Comparison of ENCODE assay signal across 9 cellular contexts in genomic region chr12:43336962-43337555, GRCh38.
DNase-seq lines count a peak whose midpoint lies in the region; ATAC-seq and TF ChIP-seq lines count a peak whose summit lies in the region.
"Had no signal": no experiment of that assay in that cellular context is flagged by ENCODE, and none has a peak within 500 bp of the region (broad histone marks: within the 10 kb centered on the region; RNA-seq: fewer than 3 reads in every experiment).

No MANE protein-coding gene starts in this region.

- 38 to 57% (median 47%) methylated on average over 1 of the region's 1 CpG for WGBS in spleen, 5 donors

- no peaks in the 10 kb centered on the region for H3K36me3 Mint-ChIP-seq in natural killer cell treated with Interleukin-12 subunit alpha and Interleukin-12 subunit beta and Interleukin-15 and Interleukin-18, amount 100 ng/mL, for 72 hours
- H3K36me3 Mint-ChIP-seq: CD4-positive, CD25-positive, alpha-beta regulatory T cell had no signal

- no peaks in the 10 kb centered on the region for H3K9me3 ChIP-seq in spleen

- intact Hi-C loops in spleen (cut with DNase I; ENCODE audit: low total_unique reads): no loop called here

- H3K4me1 Mint-ChIP-seq in natural killer cell treated with Interleukin-12 subunit alpha and Interleukin-12 subunit beta and Interleukin-15 and Interleukin-18, amount 100 ng/mL, for 72 hours (ENCODE audit: low read depth in 2 of 2): no peaks in the 10 kb centered on the region
- H3K4me1 Mint-ChIP-seq: CD4-positive, CD25-positive, alpha-beta regulatory T cell had no signal

- no peak overlapping the region for H3K4me3 Mint-ChIP-seq in natural killer cell treated with Interleukin-12 subunit alpha and Interleukin-12 subunit beta and Interleukin-15 and Interleukin-18, amount 100 ng/mL, for 72 hours

- ATAC-seq in activated CD4-positive, CD25-positive, alpha-beta regulatory T cell treated with anti-CD3 and anti-CD28 coated beads, Interleukin-2, amount 50 U/mL, for 24 hours: no peak
- no peak for ATAC-seq in natural killer cell treated with Interleukin-12 subunit alpha and Interleukin-12 subunit beta and Interleukin-15 and Interleukin-18, amount 100 ng/mL, for 72 hours
- no peak for ATAC-seq in GM19328 (IDR thresholded peaks at IDR 0.05; ENCODE audit: unreplicated experiment)

- H3K4me1 ChIP-seq in spleen: peaks cover 0 to 22% (median 11%) of the 10 kb centered on the region in 6 donors

- H3K36me3 ChIP-seq in spleen: no peaks in the 10 kb centered on the region

- H3K27ac Mint-ChIP-seq in natural killer cell treated with Interleukin-12 subunit alpha and Interleukin-12 subunit beta and Interleukin-15 and Interleukin-18, amount 100 ng/mL, for 72 hours: no peak overlapping the region
- H3K27ac Mint-ChIP-seq: CD4-positive, CD25-positive, alpha-beta regulatory T cell had no signal

- peaks cover 3% of the 10 kb centered on the region for H3K9me3 Mint-ChIP-seq in natural killer cell treated with Interleukin-12 subunit alpha and Interleukin-12 subunit beta and Interleukin-15 and Interleukin-18, amount 100 ng/mL, for 72 hours

- no peak overlapping the region for H3K27ac ChIP-seq in spleen

- H3K27me3 ChIP-seq in spleen (replicated peaks in 1 of 7): no peaks in the 10 kb centered on the region

- H3K4me3 ChIP-seq in epithelial cell of proximal tubule (ENCODE audit: low read depth, low read length) (no peak overlapping the region), spleen (no peak overlapping the region)

- TF ChIP-seq POLR2A in spleen (IDR thresholded peaks at IDR 0.05): no peak

- H3K27me3 Mint-ChIP-seq in natural killer cell treated with Interleukin-12 subunit alpha and Interleukin-12 subunit beta and Interleukin-15 and Interleukin-18, amount 100 ng/mL, for 72 hours: no peaks in the 10 kb centered on the region

- peak in 2 of 3 experiments; percentile 5 to 61 for DNase-seq in NCI-H1417 (lab: John Stamatoyannopoulos, UW)
- DNase-seq in NCI-H1417 treated with DMSO at 0.1 percent for 48 hours (lab: John Stamatoyannopoulos, UW): no peak
- DNase-seq in NCI-H446 treated with DMSO at 0.1 percent for 48 hours (lab: John Stamatoyannopoulos, UW): peak; percentile 34
- peak; percentile 12 for DNase-seq in epithelial cell of proximal tubule (ENCODE audit: low read depth)
- DNase-seq in spleen: no peak
- no peak for DNase-seq in natural killer cell treated with Interleukin-12 subunit alpha and Interleukin-12 subunit beta and Interleukin-15 and Interleukin-18, amount 100 ng/mL, for 72 hours (ENCODE audit: low spot score)
- DNase-seq: CD4-positive, CD25-positive, alpha-beta regulatory T cell had no signal

- TF ChIP-seq CTCF in epithelial cell of proximal tubule (conservative IDR thresholded peaks at IDR 0.05; ENCODE audit: low read depth, low read length) (peak; percentile 62), spleen (IDR thresholded peaks at IDR 0.05 in 8 of 11, conservative IDR thresholded peaks at IDR 0.05 in 3 of 11) (peak in 10 of 11 experiments; percentile 5 to 54 (median 21))

Comparison
In these comparisons a context has a peak if more than half of its experiments do, and no peak if none do; other contexts are left out.
1. DNase-seq: peak in NCI-H1417 (2 of 3), NCI-H446 treated with DMSO at 0.1 percent for 48 hours (single experiment) and epithelial cell of proximal tubule (single experiment); none in NCI-H1417 treated with DMSO at 0.1 percent for 48 hours (single experiment), spleen (single experiment) and natural killer cell treated with Interleukin-12 subunit alpha and Interleukin-12 subunit beta and Interleukin-15 and Interleukin-18, amount 100 ng/mL, for 72 hours (single experiment).